Comparison of ENCODE assay signal across 1 cellular context in genomic region chr14:92565040-92565717, GRCh38.
TF ChIP-seq lines count a peak whose summit lies in the region.

No MANE protein-coding gene starts in this region.

TF ChIP-seq in SK-N-SH, 30 proteins besides CTCF, POLR2A, EP300 and RAD21:
- TF ChIP-seq YY1 (IDR thresholded peaks at IDR 0.05; ENCODE audit: low read depth), result no peak
- 0 out of 2 replicates have a peak, but pooled peaks have one; percentile 30 for TF ChIP-seq REST (IDR thresholded peaks at IDR 0.05; ENCODE audit: low read depth, low read length)
- TF ChIP-seq PBX3 (IDR thresholded peaks at IDR 0.05), result peak; percentile 22; the same call in 1 of the 2 replicates
